In the genomic region with DNA sequence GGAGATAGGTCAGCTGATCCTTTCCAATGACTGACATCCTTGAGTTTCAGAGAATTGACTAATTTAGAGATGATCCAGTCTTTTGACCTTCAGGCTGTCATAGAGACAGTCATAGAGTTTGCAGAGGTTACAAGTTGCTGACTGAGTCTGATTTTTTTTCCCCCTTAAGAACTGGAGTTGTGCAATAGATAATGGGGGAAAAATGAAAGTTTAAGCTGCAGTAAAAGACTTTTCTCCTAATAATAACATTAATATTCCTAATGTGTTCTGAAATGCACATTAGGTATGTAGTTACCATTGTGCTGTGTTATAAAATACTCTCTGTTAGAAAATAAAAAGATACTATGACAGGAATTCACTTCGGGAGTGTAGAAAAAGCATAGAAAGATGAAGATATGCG, we compare ENCODE assay signal across 1 cellular context.
TF ChIP-seq lines count a peak whose summit lies in the region.

No MANE protein-coding gene starts in this region.

TF ChIP-seq in H1, 55 proteins besides CTCF, POLR2A, EP300 and RAD21:
- TF ChIP-seq SP1 (IDR thresholded peaks at IDR 0.05; ENCODE audit: low read depth, low read length) (no peak), TEAD4 (IDR thresholded peaks at IDR 0.05; ENCODE audit: low read depth, low read length) (no peak), CEBPB (IDR thresholded peaks at IDR 0.05; ENCODE audit: low read depth, low read length) (0 out of 2 replicates have a peak, but pooled peaks have one; percentile 4)
TF ChIP-seq in H1: peak in this region for 1.
